Comparison of ENCODE assay signal across 23 cellular contexts in genomic region chr16:7107436-7107835, GRCh38.
DNase-seq lines count a peak whose midpoint lies in the region; ATAC-seq lines count a peak whose summit lies in the region.
"Had no signal": no experiment of that assay in that cellular context is flagged by ENCODE, and none has a peak within 500 bp of the region (broad histone marks: within the 10 kb centered on the region; RNA-seq: fewer than 3 reads in every experiment).

No MANE protein-coding gene starts in this region.

- peak; percentile 69 for DNase-seq in putamen (ENCODE audit: low spot score)
- DNase-seq in left ventricle myocardium superior = no peak
- DNase-seq: 8988T; ACHN; AML-193; BE2C; C1 segment of cervical spinal cord; Caco-2; Calu3; CD4-positive, alpha-beta memory T cell; CD4-positive, alpha-beta T cell; CD4-positive, CD25-positive, alpha-beta regulatory T cell; CD8-positive, alpha-beta memory T cell; CD8-positive, alpha-beta T cell; COR-L47; DMS 273 treated with DMSO at 0.1 percent for 48 hours; DMS153; DMS53; DMS79; DMS79 treated with DMSO at 0.1 percent for 48 hours; DND-41; EL had no signal

- intact Hi-C loops in left ventricle myocardium superior (cut with micrococcal nuclease) = no loop called here

- no peak for ATAC-seq in left ventricle myocardium superior
- ATAC-seq: A549; CD8-positive, alpha-beta T cell had no signal
